Comparison of ENCODE assay signal across 2 cellular contexts in genomic region chr9:17905356-17906203, GRCh38.
TF ChIP-seq lines count a peak whose summit lies in the region.

No MANE protein-coding gene starts in this region.

TF ChIP-seq in liver, 16 proteins besides CTCF, POLR2A, EP300 and RAD21 (continued from another document):
- TF ChIP-seq, protein P1, sequence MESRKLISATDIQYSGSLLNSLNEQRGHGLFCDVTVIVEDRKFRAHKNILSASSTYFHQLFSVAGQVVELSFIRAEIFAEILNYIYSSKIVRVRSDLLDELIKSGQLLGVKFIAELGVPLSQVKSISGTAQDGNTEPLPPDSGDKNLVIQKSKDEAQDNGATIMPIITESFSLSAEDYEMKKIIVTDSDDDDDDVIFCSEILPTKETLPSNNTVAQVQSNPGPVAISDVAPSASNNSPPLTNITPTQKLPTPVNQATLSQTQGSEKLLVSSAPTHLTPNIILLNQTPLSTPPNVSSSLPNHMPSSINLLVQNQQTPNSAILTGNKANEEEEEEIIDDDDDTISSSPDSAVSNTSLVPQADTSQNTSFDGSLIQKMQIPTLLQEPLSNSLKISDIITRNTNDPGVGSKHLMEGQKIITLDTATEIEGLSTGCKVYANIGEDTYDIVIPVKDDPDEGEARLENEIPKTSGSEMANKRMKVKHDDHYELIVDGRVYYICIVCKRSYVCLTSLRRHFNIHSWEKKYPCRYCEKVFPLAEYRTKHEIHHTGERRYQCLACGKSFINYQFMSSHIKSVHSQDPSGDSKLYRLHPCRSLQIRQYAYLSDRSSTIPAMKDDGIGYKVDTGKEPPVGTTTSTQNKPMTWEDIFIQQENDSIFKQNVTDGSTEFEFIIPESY (IDR thresholded peaks at IDR 0.05) = no peak
- TF ChIP-seq SP1 (IDR thresholded peaks at IDR 0.05) (no peak), TAF1 (conservative IDR thresholded peaks at IDR 0.05) (no peak), NR2F2 (IDR thresholded peaks at IDR 0.05) (no peak), JUND (IDR thresholded peaks at IDR 0.05) (no peak), FOXA2 (IDR thresholded peaks at IDR 0.05) (no peak), HNF4A (conservative IDR thresholded peaks at IDR 0.05) (no peak), EGR1 (IDR thresholded peaks at IDR 0.05; ENCODE audit: low read depth in 2 of 2) (no peak), FOXA1 (IDR thresholded peaks at IDR 0.05) (no peak)
- TF ChIP-seq, protein P2, sequence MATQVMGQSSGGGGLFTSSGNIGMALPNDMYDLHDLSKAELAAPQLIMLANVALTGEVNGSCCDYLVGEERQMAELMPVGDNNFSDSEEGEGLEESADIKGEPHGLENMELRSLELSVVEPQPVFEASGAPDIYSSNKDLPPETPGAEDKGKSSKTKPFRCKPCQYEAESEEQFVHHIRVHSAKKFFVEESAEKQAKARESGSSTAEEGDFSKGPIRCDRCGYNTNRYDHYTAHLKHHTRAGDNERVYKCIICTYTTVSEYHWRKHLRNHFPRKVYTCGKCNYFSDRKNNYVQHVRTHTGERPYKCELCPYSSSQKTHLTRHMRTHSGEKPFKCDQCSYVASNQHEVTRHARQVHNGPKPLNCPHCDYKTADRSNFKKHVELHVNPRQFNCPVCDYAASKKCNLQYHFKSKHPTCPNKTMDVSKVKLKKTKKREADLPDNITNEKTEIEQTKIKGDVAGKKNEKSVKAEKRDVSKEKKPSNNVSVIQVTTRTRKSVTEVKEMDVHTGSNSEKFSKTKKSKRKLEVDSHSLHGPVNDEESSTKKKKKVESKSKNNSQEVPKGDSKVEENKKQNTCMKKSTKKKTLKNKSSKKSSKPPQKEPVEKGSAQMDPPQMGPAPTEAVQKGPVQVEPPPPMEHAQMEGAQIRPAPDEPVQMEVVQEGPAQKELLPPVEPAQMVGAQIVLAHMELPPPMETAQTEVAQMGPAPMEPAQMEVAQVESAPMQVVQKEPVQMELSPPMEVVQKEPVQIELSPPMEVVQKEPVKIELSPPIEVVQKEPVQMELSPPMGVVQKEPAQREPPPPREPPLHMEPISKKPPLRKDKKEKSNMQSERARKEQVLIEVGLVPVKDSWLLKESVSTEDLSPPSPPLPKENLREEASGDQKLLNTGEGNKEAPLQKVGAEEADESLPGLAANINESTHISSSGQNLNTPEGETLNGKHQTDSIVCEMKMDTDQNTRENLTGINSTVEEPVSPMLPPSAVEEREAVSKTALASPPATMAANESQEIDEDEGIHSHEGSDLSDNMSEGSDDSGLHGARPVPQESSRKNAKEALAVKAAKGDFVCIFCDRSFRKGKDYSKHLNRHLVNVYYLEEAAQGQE (IDR thresholded peaks at IDR 0.05) = no peak

TF ChIP-seq in HepG2, 621 proteins besides CTCF, POLR2A, EP300 and RAD21:
- TF ChIP-seq, protein P3, sequence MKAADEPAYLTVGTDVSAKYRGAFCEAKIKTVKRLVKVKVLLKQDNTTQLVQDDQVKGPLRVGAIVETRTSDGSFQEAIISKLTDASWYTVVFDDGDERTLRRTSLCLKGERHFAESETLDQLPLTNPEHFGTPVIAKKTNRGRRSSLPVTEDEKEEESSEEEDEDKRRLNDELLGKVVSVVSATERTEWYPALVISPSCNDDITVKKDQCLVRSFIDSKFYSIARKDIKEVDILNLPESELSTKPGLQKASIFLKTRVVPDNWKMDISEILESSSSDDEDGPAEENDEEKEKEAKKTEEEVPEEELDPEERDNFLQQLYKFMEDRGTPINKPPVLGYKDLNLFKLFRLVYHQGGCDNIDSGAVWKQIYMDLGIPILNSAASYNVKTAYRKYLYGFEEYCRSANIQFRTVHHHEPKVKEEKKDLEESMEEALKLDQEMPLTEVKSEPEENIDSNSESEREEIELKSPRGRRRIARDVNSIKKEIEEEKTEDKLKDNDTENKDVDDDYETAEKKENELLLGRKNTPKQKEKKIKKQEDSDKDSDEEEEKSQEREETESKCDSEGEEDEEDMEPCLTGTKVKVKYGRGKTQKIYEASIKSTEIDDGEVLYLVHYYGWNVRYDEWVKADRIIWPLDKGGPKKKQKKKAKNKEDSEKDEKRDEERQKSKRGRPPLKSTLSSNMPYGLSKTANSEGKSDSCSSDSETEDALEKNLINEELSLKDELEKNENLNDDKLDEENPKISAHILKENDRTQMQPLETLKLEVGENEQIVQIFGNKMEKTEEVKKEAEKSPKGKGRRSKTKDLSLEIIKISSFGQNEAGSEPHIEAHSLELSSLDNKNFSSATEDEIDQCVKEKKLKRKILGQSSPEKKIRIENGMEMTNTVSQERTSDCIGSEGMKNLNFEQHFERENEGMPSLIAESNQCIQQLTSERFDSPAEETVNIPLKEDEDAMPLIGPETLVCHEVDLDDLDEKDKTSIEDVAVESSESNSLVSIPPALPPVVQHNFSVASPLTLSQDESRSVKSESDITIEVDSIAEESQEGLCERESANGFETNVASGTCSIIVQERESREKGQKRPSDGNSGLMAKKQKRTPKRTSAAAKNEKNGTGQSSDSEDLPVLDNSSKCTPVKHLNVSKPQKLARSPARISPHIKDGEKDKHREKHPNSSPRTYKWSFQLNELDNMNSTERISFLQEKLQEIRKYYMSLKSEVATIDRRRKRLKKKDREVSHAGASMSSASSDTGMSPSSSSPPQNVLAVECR (CRISPR knock-in tag; IDR thresholded peaks at IDR 0.05; ENCODE audit: borderline replicate concordance) = no peak
- TF ChIP-seq HOXA7 (CRISPR knock-in tag; IDR thresholded peaks at IDR 0.05) = no peak
- no peak for TF ChIP-seq ZNF512 (CRISPR knock-in tag; IDR thresholded peaks at IDR 0.05)
- no peak for TF ChIP-seq POLR2AphosphoS5 (IDR thresholded peaks at IDR 0.05; ENCODE audit: low read depth, low read length)
- TF ChIP-seq BORCS8-MEF2B (CRISPR knock-in tag; IDR thresholded peaks at IDR 0.05) = no peak
- TF ChIP-seq KAT8 (CRISPR knock-in tag; IDR thresholded peaks at IDR 0.05) = no peak
- TF ChIP-seq BCL3 (CRISPR knock-in tag; IDR thresholded peaks at IDR 0.05) = no peak
